ENCODE assay signal across 1 cellular context in the genomic region with DNA sequence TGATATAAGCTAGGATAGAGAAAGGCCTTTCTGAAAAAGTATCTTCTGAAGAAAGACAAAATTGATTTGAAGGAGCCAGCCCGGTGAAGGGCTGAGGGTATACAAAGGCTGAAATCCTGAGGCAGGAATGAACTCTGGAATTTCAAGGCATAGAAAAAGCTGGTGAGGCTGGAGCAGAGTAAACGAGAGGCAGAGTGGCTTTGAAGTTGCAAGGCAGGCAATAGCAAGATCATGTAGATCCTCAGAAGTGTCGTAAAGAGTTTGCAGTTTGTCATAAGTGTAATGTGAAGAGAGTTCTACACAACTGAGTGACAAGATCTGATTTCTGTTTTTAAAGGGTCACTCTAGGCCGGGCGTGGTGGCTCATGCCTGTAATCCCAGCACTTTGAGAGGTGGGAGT.
TF ChIP-seq lines count a peak whose summit lies in the region.

No MANE protein-coding gene starts in this region.

TF ChIP-seq in IMR-90, 13 proteins besides CTCF, POLR2A, EP300 and RAD21:
- TF ChIP-seq RFX5 (IDR thresholded peaks at IDR 0.05; ENCODE audit: low read depth, low read length), result no peak
- TF ChIP-seq MAFK (IDR thresholded peaks at IDR 0.05; ENCODE audit: low read depth, low read length), result no peak
- no peak for TF ChIP-seq MXI1 (IDR thresholded peaks at IDR 0.05; ENCODE audit: borderline replicate concordance, low read depth, low read length)
- no peak for TF ChIP-seq CHD1 (IDR thresholded peaks at IDR 0.05; ENCODE audit: low read depth, low read length)
